ENCODE assay signal across 8 cellular contexts in the genomic region with DNA sequence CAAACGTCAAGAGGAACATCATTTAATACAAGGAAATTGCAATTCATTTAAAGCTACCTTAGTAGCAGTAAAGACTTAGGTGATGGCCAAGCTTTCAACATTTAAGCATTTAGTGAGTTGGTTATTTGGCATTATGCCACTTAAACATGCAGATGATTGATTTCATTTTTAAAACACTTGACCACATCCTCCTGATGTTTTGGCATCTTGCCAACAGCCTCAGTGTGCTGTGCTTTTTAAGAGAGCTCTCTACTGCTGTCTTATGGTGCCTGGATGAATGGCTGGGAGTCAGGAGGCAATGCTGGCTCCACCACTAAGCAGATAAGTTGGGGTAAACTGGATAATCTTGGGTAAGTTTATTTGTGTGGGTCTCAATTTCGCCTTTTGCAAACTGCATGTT.
A peak's percentile ranks its signal among the peaks of the same experiment; 100 is the strongest.
DNase-seq lines count a peak whose midpoint lies in the region; ATAC-seq and TF ChIP-seq lines count a peak whose summit lies in the region.

No MANE protein-coding gene starts in this region.

- no peak overlapping the region for H3K4me3 ChIP-seq in BE2C (ENCODE audit: low read depth, low read length)

- H3K9me3 ChIP-seq in BE2C = no peaks in the 10 kb centered on the region

- TF ChIP-seq CTCF in BE2C (IDR thresholded peaks at IDR 0.05; ENCODE audit: low read depth, low read length) = peak; percentile 52

- H3K36me3 ChIP-seq in BE2C = no peaks in the 10 kb centered on the region

- H3K27me3 ChIP-seq in BE2C = no peaks in the 10 kb centered on the region

- DNase-seq in BE2C = peak; percentile 57
- peak; percentile 56 to 69 for DNase-seq in SHP77 (lab: John Stamatoyannopoulos, UW)
- DNase-seq in activated effector memory CD4-positive, alpha-beta T cell treated with anti-CD3 and anti-CD28 coated beads, Interleukin-2, amount 50 U/mL, for 16 hours = peak; percentile 79
- peak; percentile 82 for DNase-seq in iris pigment epithelial cell (ENCODE audit: low read depth)
- DNase-seq in stimulated activated CD8-positive, alpha-beta memory T cell treated with anti-CD3 and anti-CD28 coated beads, Interleukin-2, amount 100 ng/mL, for 48 hours (ENCODE audit: low read depth in 2 of 2) = peak; percentile 9 to 37
- no peak for DNase-seq in AG20443 (ENCODE audit: low spot score)

- peaks cover 6% of the 10 kb centered on the region; the same call in 1 of the 2 replicates for H3K4me1 ChIP-seq in BE2C

- ATAC-seq in GM19372 (IDR thresholded peaks at IDR 0.05; ENCODE audit: low read depth, unreplicated experiment) (peak; percentile 88), HG03571 (IDR thresholded peaks at IDR 0.05; ENCODE audit: unreplicated experiment) (peak; percentile 96)
